Comparison of ENCODE assay signal across 8 cellular contexts in the genomic region with DNA sequence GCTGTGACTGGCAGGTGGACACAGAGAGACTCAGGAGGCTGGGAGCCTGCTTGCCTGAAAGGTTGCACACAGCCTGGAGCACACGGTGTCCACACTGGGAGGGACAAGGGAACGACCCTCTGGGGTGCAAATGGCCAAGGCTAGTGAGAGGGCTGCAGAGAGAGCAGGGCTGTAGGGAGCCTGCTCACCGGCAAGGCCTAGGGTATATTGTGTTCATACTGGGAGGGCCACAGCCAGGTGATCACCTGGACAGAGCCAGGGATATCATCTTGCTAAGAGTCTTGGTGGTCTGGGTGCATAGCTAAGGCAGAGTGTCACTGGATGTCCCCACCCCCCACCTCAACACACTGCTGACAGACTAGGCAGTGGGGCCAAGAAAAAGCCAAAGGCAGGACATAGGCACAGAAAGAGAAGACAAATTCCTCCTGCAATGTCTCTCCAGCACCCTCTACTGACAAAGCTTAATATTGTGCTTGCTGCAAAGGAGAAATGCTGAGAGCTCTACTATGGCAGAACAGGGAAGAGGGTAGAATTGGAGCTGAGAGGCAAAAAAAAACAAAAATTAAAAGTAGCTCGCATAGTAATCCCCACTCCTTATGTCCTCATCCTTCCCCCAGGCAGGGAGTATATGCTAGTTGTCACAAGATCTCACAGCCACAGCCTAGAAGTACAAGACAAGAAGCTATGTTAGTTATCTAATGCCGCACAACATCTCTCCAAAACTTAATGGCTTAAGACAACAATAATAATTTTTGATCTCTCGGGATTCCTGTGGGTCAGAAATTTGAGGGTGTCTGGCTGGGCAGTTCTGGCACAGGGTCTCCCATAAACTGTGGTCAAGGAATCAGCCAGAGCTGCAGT. TPM values are rescaled to one million over a fixed set of nuclear protein-coding genes. Genes with fewer than 3 reads are reported as not detected.
DNase-seq lines count a peak whose midpoint lies in the region; ATAC-seq and TF ChIP-seq lines count a peak whose summit lies in the region.

No MANE protein-coding gene starts in this region.

- no peaks in the 10 kb centered on the region for H3K4me1 ChIP-seq in hepatocyte (ENCODE audit: insufficient read depth)
- no peaks in the 10 kb centered on the region for H3K4me1 ChIP-seq in sigmoid colon

- intact Hi-C loops in sigmoid colon (cut with DNase I) = loop anchor here (1.0 to 10.0 kb wide), 3 partner anchors 152 to 301 kb away; a partner anchor contains a TSS

- ATAC-seq in HG03196 (IDR thresholded peaks at IDR 0.05; ENCODE audit: unreplicated experiment) = peak; percentile 68

- H3K4me2 ChIP-seq in hepatocyte = no peak overlapping the region

- TF ChIP-seq EP300 in sigmoid colon (IDR thresholded peaks at IDR 0.05) = no peak

- H3K9me3 ChIP-seq in hepatocyte (ENCODE audit: low read depth) (no peaks in the 10 kb centered on the region), sigmoid colon (no peaks in the 10 kb centered on the region)

- H3K9me2 ChIP-seq in hepatocyte (replicated peaks; ENCODE audit: insufficient read depth) = no peaks in the 10 kb centered on the region

- H3K36me3 ChIP-seq in hepatocyte (replicated peaks; ENCODE audit: insufficient read depth, low read depth) = no peaks in the 10 kb centered on the region
- H3K36me3 ChIP-seq in sigmoid colon = no peaks in the 10 kb centered on the region

- DNase-seq in stimulated activated CD4-positive, alpha-beta T cell treated with anti-CD3 and anti-CD28 coated beads, Interleukin-15, amount 100 ng/mL, for 24 hours = peak; percentile 6
- DNase-seq in stimulated activated CD4-positive, alpha-beta T cell treated with anti-CD3 and anti-CD28 coated beads, Interleukin-12 subunit alpha, Interleukin-12 subunit beta, amount 100 ng/mL, for 4 hours = no peak
- DNase-seq in NCI-H69 (lab: John Stamatoyannopoulos, UW) (peak; percentile 87), amniotic stem cell (lab: John Stamatoyannopoulos, UW) (peak; percentile 65), hepatocyte (ENCODE audit: low spot score) (peak; percentile 82), sigmoid colon (no peak), HPDE6-E6E7 (ENCODE audit: extremely low spot score) (no peak)

- H3K27ac ChIP-seq in hepatocyte (no peak overlapping the region), sigmoid colon (no peak overlapping the region)

- H3K27me3 ChIP-seq in hepatocyte = no peaks in the 10 kb centered on the region
- no peaks in the 10 kb centered on the region for H3K27me3 ChIP-seq in sigmoid colon

- H2AFZ ChIP-seq in hepatocyte = no peak overlapping the region

- peak; percentile 80 for TF ChIP-seq CTCF in hepatocyte (IDR thresholded peaks at IDR 0.05; ENCODE audit: poor library complexity)
- TF ChIP-seq CTCF in sigmoid colon (IDR thresholded peaks at IDR 0.05) = peak; percentile 57 to 77 (median 72)

- TF ChIP-seq POLR2A in sigmoid colon (IDR thresholded peaks at IDR 0.05) = no peak

- H3K79me2 ChIP-seq in hepatocyte = no peaks in the 10 kb centered on the region

- H4K20me1 ChIP-seq in hepatocyte (ENCODE audit: insufficient read depth, poor library complexity, severe bottlenecking) = no peaks in the 10 kb centered on the region

- H3K4me3 ChIP-seq in hepatocyte (no peak overlapping the region), sigmoid colon (no peak overlapping the region)

- 67% methylated on average over 6 of the region's 6 CpGs for WGBS in hepatocyte (ENCODE audit: low lambda C conversion rate, missing lambda C conversion rate)
- WGBS in sigmoid colon, 2 donors = 44 to 63% methylated on average over 6 of the region's 6 CpGs

RNA-seq across cellular contexts. Expression of a gene that starts 40.0 kb away (rescaled TPM):
- total RNA-seq in hepatocyte (26.2 and 36.6 TPM in 2 replicates), sigmoid colon (10 to 100 TPM in 3 of 4 donors, 1 to 10 TPM in 1; 6.6 to 23.7 (median 21.2) TPM)
- polyA plus RNA-seq in hepatocyte (36.3 and 36.4 TPM in 2 replicates), sigmoid colon (10 to 100 TPM in 2 of 3 donors, 1 to 10 TPM in 1; 5.4 to 38.8 (median 15.5) TPM)

Comparison
In these comparisons a context has a peak if more than half of its experiments do, and no peak if none do; other contexts are left out.
1. DNase-seq: peak in stimulated activated CD4-positive, alpha-beta T cell treated with anti-CD3 and anti-CD28 coated beads, Interleukin-15, amount 100 ng/mL, for 24 hours (single experiment), NCI-H69 (single experiment), amniotic stem cell (single experiment) and hepatocyte (single experiment); none in stimulated activated CD4-positive, alpha-beta T cell treated with anti-CD3 and anti-CD28 coated beads, Interleukin-12 subunit alpha, Interleukin-12 subunit beta, amount 100 ng/mL, for 4 hours (single experiment), sigmoid colon (single experiment) and HPDE6-E6E7 (single experiment).